In genomic region chr2:33475381-33476099, GRCh38 we compare ENCODE assay signal across 1 cellular context.
TF ChIP-seq lines count a peak whose summit lies in the region.

No MANE protein-coding gene starts in this region.

TF ChIP-seq in GM12878, 131 proteins besides CTCF, POLR2A, EP300 and RAD21 (continued from another document and continues in another):
- TF ChIP-seq CUX1 (IDR thresholded peaks at IDR 0.05; ENCODE audit: insufficient replicate concordance, low read depth, low read length) = no peak
- no peak for TF ChIP-seq BACH1 (IDR thresholded peaks at IDR 0.05; ENCODE audit: borderline replicate concordance)
- TF ChIP-seq RAD51 (IDR thresholded peaks at IDR 0.05) = no peak
- TF ChIP-seq CREM (IDR thresholded peaks at IDR 0.05; ENCODE audit: low read depth) = no peak; the same call in 1 of the 2 replicates
- TF ChIP-seq, protein P1, sequence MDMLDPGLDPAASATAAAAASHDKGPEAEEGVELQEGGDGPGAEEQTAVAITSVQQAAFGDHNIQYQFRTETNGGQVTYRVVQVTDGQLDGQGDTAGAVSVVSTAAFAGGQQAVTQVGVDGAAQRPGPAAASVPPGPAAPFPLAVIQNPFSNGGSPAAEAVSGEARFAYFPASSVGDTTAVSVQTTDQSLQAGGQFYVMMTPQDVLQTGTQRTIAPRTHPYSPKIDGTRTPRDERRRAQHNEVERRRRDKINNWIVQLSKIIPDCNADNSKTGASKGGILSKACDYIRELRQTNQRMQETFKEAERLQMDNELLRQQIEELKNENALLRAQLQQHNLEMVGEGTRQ (IDR thresholded peaks at IDR 0.05; ENCODE audit: borderline replicate concordance, low read depth, low read length) = no peak
- TF ChIP-seq ZBTB40 (IDR thresholded peaks at IDR 0.05; ENCODE audit: borderline replicate concordance) = no peak
- TF ChIP-seq, protein P2, sequence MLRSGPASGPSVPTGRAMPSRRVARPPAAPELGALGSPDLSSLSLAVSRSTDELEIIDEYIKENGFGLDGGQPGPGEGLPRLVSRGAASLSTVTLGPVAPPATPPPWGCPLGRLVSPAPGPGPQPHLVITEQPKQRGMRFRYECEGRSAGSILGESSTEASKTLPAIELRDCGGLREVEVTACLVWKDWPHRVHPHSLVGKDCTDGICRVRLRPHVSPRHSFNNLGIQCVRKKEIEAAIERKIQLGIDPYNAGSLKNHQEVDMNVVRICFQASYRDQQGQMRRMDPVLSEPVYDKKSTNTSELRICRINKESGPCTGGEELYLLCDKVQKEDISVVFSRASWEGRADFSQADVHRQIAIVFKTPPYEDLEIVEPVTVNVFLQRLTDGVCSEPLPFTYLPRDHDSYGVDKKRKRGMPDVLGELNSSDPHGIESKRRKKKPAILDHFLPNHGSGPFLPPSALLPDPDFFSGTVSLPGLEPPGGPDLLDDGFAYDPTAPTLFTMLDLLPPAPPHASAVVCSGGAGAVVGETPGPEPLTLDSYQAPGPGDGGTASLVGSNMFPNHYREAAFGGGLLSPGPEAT (IDR thresholded peaks at IDR 0.05; ENCODE audit: low read depth) = no peak
- no peak for TF ChIP-seq PKNOX1 (IDR thresholded peaks at IDR 0.05)
- TF ChIP-seq, protein P3, sequence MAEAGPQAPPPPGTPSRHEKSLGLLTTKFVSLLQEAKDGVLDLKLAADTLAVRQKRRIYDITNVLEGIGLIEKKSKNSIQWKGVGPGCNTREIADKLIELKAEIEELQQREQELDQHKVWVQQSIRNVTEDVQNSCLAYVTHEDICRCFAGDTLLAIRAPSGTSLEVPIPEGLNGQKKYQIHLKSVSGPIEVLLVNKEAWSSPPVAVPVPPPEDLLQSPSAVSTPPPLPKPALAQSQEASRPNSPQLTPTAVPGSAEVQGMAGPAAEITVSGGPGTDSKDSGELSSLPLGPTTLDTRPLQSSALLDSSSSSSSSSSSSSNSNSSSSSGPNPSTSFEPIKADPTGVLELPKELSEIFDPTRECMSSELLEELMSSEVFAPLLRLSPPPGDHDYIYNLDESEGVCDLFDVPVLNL (IDR thresholded peaks at IDR 0.05; ENCODE audit: low read depth, low read length) = no peak
- TF ChIP-seq MXI1 (IDR thresholded peaks at IDR 0.05; ENCODE audit: low read depth, low read length) = peak; percentile 56
- TF ChIP-seq ASH2L (IDR thresholded peaks at IDR 0.05; ENCODE audit: borderline replicate concordance, low read depth) = no peak
- TF ChIP-seq MYB (IDR thresholded peaks at IDR 0.05; ENCODE audit: borderline replicate concordance, low read depth, low read length) = 0 out of 2 replicates have a peak, but pooled peaks have one; percentile 39
- TF ChIP-seq RFX5 (IDR thresholded peaks at IDR 0.05; ENCODE audit: low read depth, low read length) = no peak
- no peak for TF ChIP-seq MTA2 (IDR thresholded peaks at IDR 0.05; ENCODE audit: low read depth)
- no peak for TF ChIP-seq ZBTB33 (IDR thresholded peaks at IDR 0.05)
- TF ChIP-seq HDGF (IDR thresholded peaks at IDR 0.05) = no peak
- peak; percentile 46 for TF ChIP-seq SMC3 (IDR thresholded peaks at IDR 0.05; ENCODE audit: borderline replicate concordance, low read length)
- TF ChIP-seq MTA3 (IDR thresholded peaks at IDR 0.05; ENCODE audit: borderline replicate concordance, low read length) = no peak
- no peak for TF ChIP-seq ZNF274 (IDR thresholded peaks at IDR 0.05; ENCODE audit: insufficient read depth, insufficient read length)
- TF ChIP-seq, protein P4, sequence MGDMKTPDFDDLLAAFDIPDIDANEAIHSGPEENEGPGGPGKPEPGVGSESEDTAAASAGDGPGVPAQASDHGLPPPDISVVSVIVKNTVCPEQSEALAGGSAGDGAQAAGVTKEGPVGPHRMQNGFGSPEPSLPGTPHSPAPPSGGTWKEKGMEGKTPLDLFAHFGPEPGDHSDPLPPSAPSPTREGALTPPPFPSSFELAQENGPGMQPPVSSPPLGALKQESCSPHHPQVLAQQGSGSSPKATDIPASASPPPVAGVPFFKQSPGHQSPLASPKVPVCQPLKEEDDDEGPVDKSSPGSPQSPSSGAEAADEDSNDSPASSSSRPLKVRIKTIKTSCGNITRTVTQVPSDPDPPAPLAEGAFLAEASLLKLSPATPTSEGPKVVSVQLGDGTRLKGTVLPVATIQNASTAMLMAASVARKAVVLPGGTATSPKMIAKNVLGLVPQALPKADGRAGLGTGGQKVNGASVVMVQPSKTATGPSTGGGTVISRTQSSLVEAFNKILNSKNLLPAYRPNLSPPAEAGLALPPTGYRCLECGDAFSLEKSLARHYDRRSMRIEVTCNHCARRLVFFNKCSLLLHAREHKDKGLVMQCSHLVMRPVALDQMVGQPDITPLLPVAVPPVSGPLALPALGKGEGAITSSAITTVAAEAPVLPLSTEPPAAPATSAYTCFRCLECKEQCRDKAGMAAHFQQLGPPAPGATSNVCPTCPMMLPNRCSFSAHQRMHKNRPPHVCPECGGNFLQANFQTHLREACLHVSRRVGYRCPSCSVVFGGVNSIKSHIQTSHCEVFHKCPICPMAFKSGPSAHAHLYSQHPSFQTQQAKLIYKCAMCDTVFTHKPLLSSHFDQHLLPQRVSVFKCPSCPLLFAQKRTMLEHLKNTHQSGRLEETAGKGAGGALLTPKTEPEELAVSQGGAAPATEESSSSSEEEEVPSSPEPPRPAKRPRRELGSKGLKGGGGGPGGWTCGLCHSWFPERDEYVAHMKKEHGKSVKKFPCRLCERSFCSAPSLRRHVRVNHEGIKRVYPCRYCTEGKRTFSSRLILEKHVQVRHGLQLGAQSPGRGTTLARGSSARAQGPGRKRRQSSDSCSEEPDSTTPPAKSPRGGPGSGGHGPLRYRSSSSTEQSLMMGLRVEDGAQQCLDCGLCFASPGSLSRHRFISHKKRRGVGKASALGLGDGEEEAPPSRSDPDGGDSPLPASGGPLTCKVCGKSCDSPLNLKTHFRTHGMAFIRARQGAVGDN (IDR thresholded peaks at IDR 0.05) = no peak; the same call in 1 of the 2 replicates
- peak; percentile 95; the same call in 1 of the 2 replicates for TF ChIP-seq WRNIP1 (IDR thresholded peaks at IDR 0.05; ENCODE audit: borderline replicate concordance, low read depth, low read length)
- no peak for TF ChIP-seq NFYA (IDR thresholded peaks at IDR 0.05; ENCODE audit: borderline replicate concordance, low read depth, low read length)
- 0 out of 2 replicates have a peak, but pooled peaks have one; percentile 23 for TF ChIP-seq STAT3 (IDR thresholded peaks at IDR 0.05; ENCODE audit: low read depth, low read length)
- TF ChIP-seq CHD2 (IDR thresholded peaks at IDR 0.05; ENCODE audit: borderline replicate concordance, low read depth, low read length) = peak; percentile 48; the same call in 1 of the 2 replicates
- TF ChIP-seq TCF3 (IDR thresholded peaks at IDR 0.05; ENCODE audit: borderline replicate concordance, insufficient read depth, low read depth, low read length) = no peak
- TF ChIP-seq E4F1 (IDR thresholded peaks at IDR 0.05; ENCODE audit: borderline replicate concordance, partially characterized antibody) = no peak
- TF ChIP-seq, protein P5, sequence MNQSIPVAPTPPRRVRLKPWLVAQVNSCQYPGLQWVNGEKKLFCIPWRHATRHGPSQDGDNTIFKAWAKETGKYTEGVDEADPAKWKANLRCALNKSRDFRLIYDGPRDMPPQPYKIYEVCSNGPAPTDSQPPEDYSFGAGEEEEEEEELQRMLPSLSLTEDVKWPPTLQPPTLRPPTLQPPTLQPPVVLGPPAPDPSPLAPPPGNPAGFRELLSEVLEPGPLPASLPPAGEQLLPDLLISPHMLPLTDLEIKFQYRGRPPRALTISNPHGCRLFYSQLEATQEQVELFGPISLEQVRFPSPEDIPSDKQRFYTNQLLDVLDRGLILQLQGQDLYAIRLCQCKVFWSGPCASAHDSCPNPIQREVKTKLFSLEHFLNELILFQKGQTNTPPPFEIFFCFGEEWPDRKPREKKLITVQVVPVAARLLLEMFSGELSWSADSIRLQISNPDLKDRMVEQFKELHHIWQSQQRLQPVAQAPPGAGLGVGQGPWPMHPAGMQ (IDR thresholded peaks at IDR 0.05; ENCODE audit: borderline replicate concordance) = no peak
